In the genomic region with DNA sequence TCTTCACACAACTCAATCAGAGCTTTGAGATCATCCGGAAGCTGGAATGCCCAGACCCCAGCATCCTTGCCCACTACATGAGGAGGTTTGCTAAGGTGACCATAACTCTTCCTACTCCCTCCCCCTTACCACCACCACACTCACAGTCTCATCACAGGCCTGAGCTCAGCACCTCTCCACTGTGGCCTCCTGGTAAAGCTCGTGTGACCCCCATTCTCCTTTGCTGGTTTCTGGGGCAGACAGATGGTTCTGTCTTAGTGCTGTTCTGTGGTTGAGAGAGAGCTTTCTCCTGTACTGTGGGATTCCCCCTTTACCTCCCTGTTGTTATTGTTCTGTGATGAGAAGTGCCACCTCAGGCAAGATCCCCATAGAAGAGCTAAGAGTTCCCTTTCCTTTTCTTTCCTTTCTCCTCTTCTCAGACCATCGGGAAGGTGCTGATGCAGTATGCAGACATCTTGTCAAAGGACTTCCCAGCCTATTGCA, we compare ENCODE assay signal across 13 cellular contexts.
"Had no signal": no experiment of that assay in that cellular context is flagged by ENCODE, and none has a peak within 500 bp of the region (broad histone marks: within the 10 kb centered on the region; RNA-seq: fewer than 3 reads in every experiment).

No MANE protein-coding gene starts in this region.

- H3K27ac Mint-ChIP-seq: activated naive CD4-positive, alpha-beta T cell treated with anti-CD3 and anti-CD28 coated beads, Interleukin-2, amount 10 ng/mL, durations not matched to agents 7 days and 5 days had no signal

- H3K4me3 ChIP-seq: ascending aorta, coronary artery, heart left ventricle, left ventricle myocardium inferior, stomach had no signal

- H3K4me3 Mint-ChIP-seq: activated naive CD4-positive, alpha-beta T cell treated with anti-CD3 and anti-CD28 coated beads, Interleukin-2, amount 10 ng/mL, durations not matched to agents 7 days and 5 days had no signal

- H3K4me1 Mint-ChIP-seq: activated naive CD4-positive, alpha-beta T cell treated with anti-CD3 and anti-CD28 coated beads, Interleukin-2, amount 10 ng/mL, durations not matched to agents 7 days and 5 days had no signal

- H3K9me3 Mint-ChIP-seq: activated naive CD4-positive, alpha-beta T cell treated with anti-CD3 and anti-CD28 coated beads, Interleukin-2, amount 10 ng/mL, durations not matched to agents 7 days and 5 days had no signal

- H3K36me3 Mint-ChIP-seq: activated naive CD4-positive, alpha-beta T cell treated with anti-CD3 and anti-CD28 coated beads, Interleukin-2, amount 10 ng/mL, durations not matched to agents 7 days and 5 days had no signal

- DNase-seq: activated CD4-positive, alpha-beta T cell treated with anti-CD3 and anti-CD28 coated beads for 1 hour; activated effector memory CD4-positive, alpha-beta T cell treated with Interleukin-2 at 50 U/mL for 16 hours; activated naive CD4-positive, alpha-beta T cell treated with anti-CD3 and anti-CD28 coated beads, Interleukin-2, amount 10 ng/mL, durations not matched to agents 7 days and 5 days; activated T-cell treated with anti-CD3 and anti-CD28 coated beads, Interleukin-2, amount 50 U/mL, for 1 hour; kidney glomerular epithelial cell; left ventricle myocardium inferior; stimulated activated CD8-positive, alpha-beta memory T cell treated with anti-CD3 and anti-CD28 coated beads, Interleukin-4, amount 100 ng/mL, for 48 hours; stomach; trophoblast cell; WERI-Rb-1 had no signal
